Comparison of ENCODE assay signal across 20 cellular contexts in genomic region chr2:75604479-75604878, GRCh38. TPM values are rescaled to one million over a fixed set of nuclear protein-coding genes. Genes with fewer than 3 reads are reported as not detected.
DNase-seq lines count a peak whose midpoint lies in the region; ATAC-seq, FAIRE-seq and TF ChIP-seq lines count a peak whose summit lies in the region.
"Had no signal": no experiment of that assay in that cellular context is flagged by ENCODE, and none has a peak within 500 bp of the region (broad histone marks: within the 10 kb centered on the region; RNA-seq: fewer than 3 reads in every experiment).

No MANE protein-coding gene starts in this region.

- no peaks in the 10 kb centered on the region; the same call in 1 of the 2 replicates for H3K36me3 Mint-ChIP-seq in HFFc6 (ENCODE audit: low read depth)
- H3K36me3 Mint-ChIP-seq in astrocyte (ENCODE audit: low read depth, unreplicated experiment), result peaks cover 2% of the 10 kb centered on the region
- no peaks in the 10 kb centered on the region for H3K36me3 Mint-ChIP-seq in activated CD4-positive, alpha-beta T cell treated with anti-CD3 and anti-CD28 coated beads, Interleukin-2, amount 10 ng/mL, durations not matched to agents 7 days and 5 days (ENCODE audit: low read depth)
- H3K36me3 Mint-ChIP-seq: CD8-positive, alpha-beta memory T cell; T-cell had no signal

- H3K4me3 ChIP-seq in AG10803 (ENCODE audit: low read length) (no peak overlapping the region), astrocyte (ENCODE audit: insufficient read depth, low read depth, low read length) (no peak overlapping the region), colonic mucosa (no peak overlapping the region), pancreas (no peak overlapping the region)
- H3K4me3 ChIP-seq: testis had no signal

- peaks cover 2% of the 10 kb centered on the region; the same call in 1 of the 2 replicates for H3K27me3 Mint-ChIP-seq in HFFc6 (ENCODE audit: insufficient read depth)
- peaks cover 3% of the 10 kb centered on the region for H3K27me3 Mint-ChIP-seq in astrocyte (ENCODE audit: low read depth, unreplicated experiment)
- peaks cover 43% of the 10 kb centered on the region for H3K27me3 Mint-ChIP-seq in activated CD4-positive, alpha-beta T cell treated with anti-CD3 and anti-CD28 coated beads, Interleukin-2, amount 10 ng/mL, durations not matched to agents 7 days and 5 days

- H3K4me1 ChIP-seq in astrocyte (ENCODE audit: insufficient read depth, low read length), result peaks cover 69% of the 10 kb centered on the region
- H3K4me1 ChIP-seq in colonic mucosa, result no peaks in the 10 kb centered on the region
- peaks cover 0 to 16% (median 3%) of the 10 kb centered on the region in 3 donors for H3K4me1 ChIP-seq in pancreas

- H3K27me3 ChIP-seq in astrocyte (ENCODE audit: insufficient read depth, low read length) (no peaks in the 10 kb centered on the region), colonic mucosa (no peaks in the 10 kb centered on the region), pancreas (no peaks in the 10 kb centered on the region)
- H3K27me3 ChIP-seq: testis had no signal

- H3K4me1 Mint-ChIP-seq in HFFc6 (ENCODE audit: low read depth) (peaks cover 97% of the 10 kb centered on the region), astrocyte (ENCODE audit: low read depth, unreplicated experiment) (peaks cover 57% of the 10 kb centered on the region)
- H3K4me1 Mint-ChIP-seq in activated CD4-positive, alpha-beta T cell treated with anti-CD3 and anti-CD28 coated beads, Interleukin-2, amount 10 ng/mL, durations not matched to agents 7 days and 5 days, result no peaks in the 10 kb centered on the region
- H3K4me1 Mint-ChIP-seq: T-cell had no signal

- H3K9me3 Mint-ChIP-seq in HFFc6, result no peaks in the 10 kb centered on the region
- H3K9me3 Mint-ChIP-seq in astrocyte (ENCODE audit: unreplicated experiment), result no peaks in the 10 kb centered on the region
- H3K9me3 Mint-ChIP-seq in activated CD4-positive, alpha-beta T cell treated with anti-CD3 and anti-CD28 coated beads, Interleukin-2, amount 10 ng/mL, durations not matched to agents 7 days and 5 days, result no peaks in the 10 kb centered on the region
- H3K9me3 Mint-ChIP-seq: CD8-positive, alpha-beta memory T cell; neural crest cell; T-cell had no signal

- H3K36me3 ChIP-seq in astrocyte (ENCODE audit: insufficient read depth, low read length), result no peaks in the 10 kb centered on the region
- no peaks in the 10 kb centered on the region for H3K36me3 ChIP-seq in colonic mucosa
- H3K36me3 ChIP-seq in pancreas, result no peaks in the 10 kb centered on the region

- FAIRE-seq in astrocyte (lab: Jason Lieb, UNC), result peak; percentile 67
- no peak for FAIRE-seq in pancreas (lab: Jason Lieb, UNC)

- no peaks in the 10 kb centered on the region for H3K79me2 ChIP-seq in astrocyte (ENCODE audit: insufficient read depth, low read length)

- no peak for ATAC-seq in pancreas
- ATAC-seq: T-cell had no signal

- no peaks in the 10 kb centered on the region for H4K20me1 ChIP-seq in astrocyte (ENCODE audit: insufficient read depth, low read length)

- no peak overlapping the region for H2AFZ ChIP-seq in astrocyte (ENCODE audit: low read depth, low read length)

- intact Hi-C loops in colonic mucosa (cut with DNase I) (no loop called here), pancreas (cut with DNase I) (no loop called here)

- H3K4me3 Mint-ChIP-seq in HFFc6, result peak overlapping the region; percentile 80
- H3K4me3 Mint-ChIP-seq in astrocyte (ENCODE audit: unreplicated experiment), result no peak overlapping the region
- no peak overlapping the region for H3K4me3 Mint-ChIP-seq in activated CD4-positive, alpha-beta T cell treated with anti-CD3 and anti-CD28 coated beads, Interleukin-2, amount 10 ng/mL, durations not matched to agents 7 days and 5 days
- H3K4me3 Mint-ChIP-seq: CD8-positive, alpha-beta memory T cell; neural crest cell; T-cell had no signal

- TF ChIP-seq CTCF in AG10803 (conservative IDR thresholded peaks at IDR 0.05; ENCODE audit: low read length) (no peak), HFFc6 (IDR thresholded peaks at IDR 0.05) (no peak), astrocyte (IDR thresholded peaks at IDR 0.05; ENCODE audit: insufficient read depth, low read depth, low read length) (no peak), colonic mucosa (IDR thresholded peaks at IDR 0.05) (no peak), pancreas (IDR thresholded peaks at IDR 0.05) (no peak)

- peak overlapping the region; percentile 73 for H3K4me2 ChIP-seq in astrocyte (ENCODE audit: low read length)
- H3K4me2 ChIP-seq: KMS-11 had no signal

- POLR2A ChIA-PET in activated CD4-positive, alpha-beta T cell treated with anti-CD3 and anti-CD28 coated beads, Interleukin-2, amount 10 ng/mL, durations not matched to agents 7 days and 5 days (lab: Charles Lee), result no interaction called here

- CTCF ChIA-PET in activated CD4-positive, alpha-beta T cell treated with anti-CD3 and anti-CD28 coated beads, Interleukin-2, amount 10 ng/mL, durations not matched to agents 7 days and 5 days (lab: Charles Lee), result interaction anchor here (0.8 kb wide), 1 partner anchor 14 kb away, joined by 3 read pairs; no protein-coding TSS in a partner anchor

- H3K9ac ChIP-seq in astrocyte (ENCODE audit: low read length) (peak overlapping the region; percentile 9), colonic mucosa (ENCODE audit: low read depth in 2 of 2, low read length in 2 of 2) (no peak overlapping the region)
- H3K9ac ChIP-seq: KMS-11 had no signal

- H3K27ac ChIP-seq in astrocyte (ENCODE audit: low read depth, low read length) (peak overlapping the region; percentile 98), colonic mucosa (no peak overlapping the region), pancreas (no peak overlapping the region)
- H3K27ac ChIP-seq: KMS-11, testis had no signal

- H3K27ac Mint-ChIP-seq in HFFc6 (peak overlapping the region; percentile 96), astrocyte (ENCODE audit: unreplicated experiment) (no peak overlapping the region)
- H3K27ac Mint-ChIP-seq in activated CD4-positive, alpha-beta T cell treated with anti-CD3 and anti-CD28 coated beads, Interleukin-2, amount 10 ng/mL, durations not matched to agents 7 days and 5 days, result no peak overlapping the region
- H3K27ac Mint-ChIP-seq: CD8-positive, alpha-beta memory T cell; T-cell had no signal

- H3K9me3 ChIP-seq in astrocyte (ENCODE audit: insufficient read depth, low read depth, low read length), result no peaks in the 10 kb centered on the region
- H3K9me3 ChIP-seq in colonic mucosa, result no peaks in the 10 kb centered on the region
- no peaks in the 10 kb centered on the region for H3K9me3 ChIP-seq in pancreas
- H3K9me3 ChIP-seq: testis had no signal

- WGBS in pancreas, 2 donors, result 60 to 64% methylated on average over 3 of the region's 3 CpGs

- DNase-seq in AG10803 (ENCODE audit: low read depth) (peak; percentile 48), HFFc6 (peak; percentile 28), astrocyte (ENCODE audit: low read depth) (peak; percentile 48), left kidney (ENCODE audit: low read depth, low spot score) (peak; percentile 69), AG20443 (ENCODE audit: low spot score) (no peak), colonic mucosa (no peak), pancreas (no peak)
- DNase-seq in activated CD4-positive, alpha-beta T cell treated with anti-CD3 and anti-CD28 coated beads, Interleukin-2, amount 10 ng/mL, durations not matched to agents 7 days and 5 days, result no peak
- DNase-seq: activated CD4-positive, alpha-beta T cell treated with anti-CD3 and anti-CD28 coated beads, Interleukin-2, amount 50 U/mL, for 48 hours; activated naive CD4-positive, alpha-beta T cell; anterior cingulate cortex; CD8-positive, alpha-beta memory T cell; EL; islet precursor cell; NCI-H1105; NCI-H2171 treated with DMSO at 0.1 percent for 48 hours; T-cell; testis had no signal

RNA-seq across cellular contexts. Expression of gene MRPL19, which starts 42.1 kb away (rescaled TPM):
- 10 to 100 TPM; 61.0 to 66.1 (median 63.1) TPM for total RNA-seq in HFFc6 (2021; fragmentation: NEBNext Ultra II Directional; extraction: Animal tissue kit (Norgen Biotek cat#: 25700))
- total RNA-seq in astrocyte (56.1 and 58.8 TPM in 2 replicates), colonic mucosa (10 to 100 TPM; 58.3 to 62.0 TPM), pancreas (10 to 100 TPM; 15.4 to 28.5 (median 22.4) TPM)
- total RNA-seq in activated CD4-positive, alpha-beta T cell treated with anti-CD3 and anti-CD28 coated beads, Interleukin-2, amount 10 ng/mL, durations not matched to agents 7 days and 5 days, result 10 to 100 TPM; 33.9 to 38.3 TPM
- polyA plus RNA-seq in pancreas, result 10 to 100 TPM in 1 of 2 donors, 1 to 10 TPM in 1; 7.5 to 13.3 TPM

RNA-seq across cellular contexts. Expression of gene EVA1A, which starts 43.7 kb away (rescaled TPM):
- 10 to 100 TPM; 61.7 to 75.2 (median 68.8) TPM for total RNA-seq in HFFc6 (2021; fragmentation: NEBNext Ultra II Directional; extraction: Animal tissue kit (Norgen Biotek cat#: 25700))
- total RNA-seq in astrocyte (19.0 and 28.6 TPM in 2 replicates), colonic mucosa (under 1 TPM; 0.25 to 0.77 TPM), pancreas (10 to 100 TPM; 16.1 to 29.4 (median 19.9) TPM)
- under 1 TPM in 1 of 2 experiments, not detected in 1; 0.17 TPM for total RNA-seq in activated CD4-positive, alpha-beta T cell treated with anti-CD3 and anti-CD28 coated beads, Interleukin-2, amount 10 ng/mL, durations not matched to agents 7 days and 5 days
- 10 to 100 TPM; 26.2 to 36.8 TPM for polyA plus RNA-seq in pancreas
- total RNA-seq: CD8-positive, alpha-beta memory T cell had no signal
- polyA plus RNA-seq: CD8-positive, alpha-beta memory T cell had no signal

Comparison
In these comparisons a context has a peak if more than half of its experiments do, and no peak if none do; other contexts are left out.
1. DNase-seq: peak in AG10803 (single experiment), HFFc6 (single experiment), astrocyte (single experiment) and left kidney (single experiment); none in AG20443 (single experiment), activated CD4-positive, alpha-beta T cell treated with anti-CD3 and anti-CD28 coated beads, Interleukin-2, amount 10 ng/mL, durations not matched to agents 7 days and 5 days (single experiment), colonic mucosa (single experiment) and pancreas (0 of 6).
2. RNA of gene EVA1A, which starts 43.7 kb away (total RNA-seq): 61.7 to 75.2 TPM in HFFc6, 16.1 to 29.4 TPM in pancreas and 19.0 to 28.6 TPM in astrocyte; 0.25 to 0.77 TPM in colonic mucosa and 0.17 TPM in activated CD4-positive, alpha-beta T cell treated with anti-CD3 and anti-CD28 coated beads, Interleukin-2, amount 10 ng/mL, durations not matched to agents 7 days and 5 days; every median in the first group is over 4 times any median in the second.